ENCODE assay signal across 15 cellular contexts in the genomic region with DNA sequence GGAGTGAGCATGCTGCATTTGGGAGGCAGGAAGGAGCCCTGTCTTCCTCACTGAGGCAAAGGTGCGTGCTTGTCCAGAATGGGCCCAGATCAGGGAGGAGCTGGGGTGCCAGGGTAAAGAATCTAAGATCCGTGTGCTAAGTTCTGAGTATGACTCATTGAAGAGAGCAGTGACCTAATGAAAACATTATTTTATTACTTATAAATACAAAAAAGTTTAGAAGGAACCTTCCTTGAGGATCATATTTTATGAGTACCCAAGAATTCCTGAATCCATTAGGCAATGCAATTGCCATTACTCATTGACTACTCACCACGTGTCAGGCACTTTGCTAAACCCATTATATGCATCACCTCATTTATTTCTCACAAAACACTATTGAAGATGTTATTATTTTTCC.
DNase-seq lines count a peak whose midpoint lies in the region; ATAC-seq and TF ChIP-seq lines count a peak whose summit lies in the region.
"Had no signal": no experiment of that assay in that cellular context is flagged by ENCODE, and none has a peak within 500 bp of the region (broad histone marks: within the 10 kb centered on the region; RNA-seq: fewer than 3 reads in every experiment).

No MANE protein-coding gene starts in this region.

- peak; percentile 68 for DNase-seq in GM03348 (ENCODE audit: low spot score)
- DNase-seq in RKO (ENCODE audit: low spot score) = peak; percentile 46
- peak; percentile 72 for DNase-seq in epithelial cell of esophagus (ENCODE audit: low read depth)
- no peak for DNase-seq in omental fat pad (ENCODE audit: low spot score)
- DNase-seq in central memory CD4-positive, alpha-beta T cell = no peak
- no peak for DNase-seq in cerebellar nuclear complex (lab: John Stamatoyannopoulos, UW)
- DNase-seq in NCI-H1436 (lab: John Stamatoyannopoulos, UW) = no peak
- DNase-seq: activated CD4-positive, alpha-beta T cell treated with anti-CD3 and anti-CD28 coated beads, Interleukin-2, amount 10 ng/mL, durations not matched to agents 7 days and 5 days; activated naive CD8-positive, alpha-beta T cell treated with anti-CD3 and anti-CD28 coated beads, Interleukin-2, amount 50 U/mL, for 24 hours; activated T-cell treated with anti-CD3 and anti-CD28 coated beads, Interleukin-2, amount 50 U/mL, for 4 hours; DMS79; MV-4-11; SHP77; T-helper 9 cell had no signal

- no peak for TF ChIP-seq CTCF in epithelial cell of esophagus (IDR thresholded peaks at IDR 0.05; ENCODE audit: insufficient read depth, low read depth, low read length, missing control alignments)
- TF ChIP-seq CTCF in omental fat pad (IDR thresholded peaks at IDR 0.05) = no peak

- H3K4me3 ChIP-seq in epithelial cell of esophagus (ENCODE audit: low read length) = no peak overlapping the region

- ATAC-seq in omental fat pad (ENCODE audit: low FRiP score) = peak; percentile 55
- ATAC-seq in GM18868 (IDR thresholded peaks at IDR 0.05; ENCODE audit: unreplicated experiment) = no peak
- ATAC-seq: activated naive CD8-positive, alpha-beta T cell treated with anti-CD3 and anti-CD28 coated beads, Interleukin-2, amount 50 U/mL, for 24 hours; activated T-cell treated with anti-CD3 and anti-CD28 coated beads, Interleukin-2, amount 50 U/mL, for 4 hours had no signal

Comparison
In these comparisons a context has a peak if more than half of its experiments do, and no peak if none do; other contexts are left out.
1. DNase-seq: peak in GM03348 (single experiment), RKO (single experiment) and epithelial cell of esophagus (single experiment); none in omental fat pad (single experiment), central memory CD4-positive, alpha-beta T cell (single experiment), cerebellar nuclear complex (0 of 2) and NCI-H1436 (single experiment).